25 cellular contexts compared by ENCODE assay signal in genomic region chr12:43945983-43946382, GRCh38.
"Had no signal": no experiment of that assay in that cellular context is flagged by ENCODE, and none has a peak within 500 bp of the region (broad histone marks: within the 10 kb centered on the region; RNA-seq: fewer than 3 reads in every experiment).

No MANE protein-coding gene starts in this region.

- DNase-seq: naive thymus-derived CD8-positive, alpha-beta T cell; nephron progenitor cell; nucleus accumbens; pancreas; posterior cingulate gyrus; psoas muscle; right cardiac atrium; right lobe of liver; sigmoid colon; small intestine; stimulated activated CD4-positive, alpha-beta T cell treated with anti-CD3 and anti-CD28 coated beads, Interleukin-15, amount 100 ng/mL, for 24 hours; stimulated activated CD4-positive, alpha-beta T cell treated with anti-CD3 and anti-CD28 coated beads, Interleukin-4, amount 100 ng/mL, for 1 hour; stimulated activated CD4-positive, alpha-beta T cell treated with anti-CD3 and anti-CD28 coated beads, Interleukin-4, amount 100 ng/mL, for 4 hours; stimulated activated CD8-positive, alpha-beta memory T cell treated with anti-CD3 and anti-CD28 coated beads, Interleukin-4, amount 100 ng/mL, for 48 hours; stimulated activated naive CD4-positive, alpha-beta T cell; stimulated activated naive CD8-positive, alpha-beta T cell treated with anti-CD3 and anti-CD28 coated beads, Interleukin-15, amount 100 ng/mL, for 72 hours; stimulated activated naive CD8-positive, alpha-beta T cell treated with anti-CD3 and anti-CD28 coated beads, Interleukin-15, Interleukin-2, amounts not matched to agents 100 U/mL and 50 U/mL, for 24 hours; substantia nigra; testis; tibial artery; transverse colon; upper lobe of right lung; uterus had no signal

- H3K27me3 ChIP-seq: neutrophil, pancreas, right lobe of liver, sigmoid colon, suprapubic skin, testis, tibial artery, transverse colon, upper lobe of right lung, uterus had no signal

- H3K4me1 ChIP-seq: pancreas, right lobe of liver, sigmoid colon, suprapubic skin, testis, tibial artery, transverse colon, upper lobe of right lung, uterus had no signal

- H3K4me3 ChIP-seq: pancreas, psoas muscle, right lobe of liver, sigmoid colon, suprapubic skin, testis, tibial artery, transverse colon, upper lobe of right lung, uterus had no signal

- H3K36me3 ChIP-seq: neutrophil, pancreas, right lobe of liver, transverse colon, upper lobe of right lung, uterus had no signal

- H3K9me3 ChIP-seq: neutrophil, pancreas, psoas muscle, right lobe of liver, sigmoid colon, suprapubic skin, testis, tibial artery, transverse colon, upper lobe of right lung, uterus had no signal
